Comparison of ENCODE assay signal across 17 cellular contexts in the genomic region with DNA sequence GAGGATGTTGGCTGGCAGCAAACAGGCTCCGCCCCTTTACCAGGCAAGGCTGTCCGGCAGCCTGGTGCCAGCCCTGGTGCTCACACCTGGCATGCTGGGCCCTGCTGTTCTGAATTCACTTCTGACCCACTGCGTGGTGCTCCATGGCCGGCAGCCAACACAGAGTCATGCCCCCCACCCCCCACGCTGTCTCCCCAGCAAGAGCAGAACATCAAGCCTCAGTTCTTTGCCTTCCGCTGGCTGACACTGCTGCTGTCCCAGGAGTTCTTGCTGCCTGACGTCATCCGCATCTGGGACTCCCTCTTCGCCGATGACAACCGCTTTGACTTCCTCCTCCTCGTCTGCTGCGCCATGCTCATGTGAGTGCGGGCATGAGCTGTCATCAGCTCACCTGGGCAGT. TPM values are rescaled to one million over a fixed set of nuclear protein-coding genes. Genes with fewer than 3 reads are reported as not detected.
DNase-seq lines count a peak whose midpoint lies in the region; ATAC-seq and TF ChIP-seq lines count a peak whose summit lies in the region.
"Had no signal": no experiment of that assay in that cellular context is flagged by ENCODE, and none has a peak within 500 bp of the region (broad histone marks: within the 10 kb centered on the region; RNA-seq: fewer than 3 reads in every experiment).

No MANE protein-coding gene starts in this region.

- no peak overlapping the region for H3K4me2 ChIP-seq in trophoblast cell (ENCODE audit: low read length)

- H3K4me3 Mint-ChIP-seq in immature natural killer cell: no peak overlapping the region
- H3K4me3 Mint-ChIP-seq: CD4-positive, alpha-beta memory T cell; H9 had no signal

- H3K9me3 ChIP-seq in trophoblast cell (ENCODE audit: insufficient read depth, low read depth, low read length) (peaks cover 6% of the 10 kb centered on the region), Peyer's patch (no peaks in the 10 kb centered on the region)

- ATAC-seq in activated naive CD4-positive, alpha-beta T cell treated with anti-CD3 and anti-CD28 coated beads, Interleukin-2, amount 50 U/mL, for 72 hours: no peak

- peak overlapping the region; percentile 36 for H3K4me3 ChIP-seq in trophoblast cell (ENCODE audit: low read depth, low read length)
- H3K4me3 ChIP-seq in Peyer's patch: no peak overlapping the region

- H3K14ac ChIP-seq in trophoblast cell (ENCODE audit: low read length): no peak overlapping the region

- H3K27ac Mint-ChIP-seq in activated naive CD4-positive, alpha-beta T cell treated with anti-CD3 and anti-CD28 coated beads, Interleukin-2, amount 50 U/mL, for 72 hours: peak overlapping the region; percentile 55 to 56
- no peak overlapping the region for H3K27ac Mint-ChIP-seq in immature natural killer cell

- H3K36me3 Mint-ChIP-seq in activated naive CD4-positive, alpha-beta T cell treated with anti-CD3 and anti-CD28 coated beads, Interleukin-2, amount 50 U/mL, for 72 hours: no peaks in the 10 kb centered on the region
- H3K36me3 Mint-ChIP-seq in immature natural killer cell: peaks cover 7 to 28% (median 10%) of the 10 kb centered on the region in 3 donors

- no peak overlapping the region for H4K91ac ChIP-seq in trophoblast cell (ENCODE audit: low read depth, low read length)

- no peaks in the 10 kb centered on the region for H3K4me1 ChIP-seq in trophoblast cell (ENCODE audit: control insufficient read depth in 1 of 2, insufficient read depth in 2 of 2, low read length in 2 of 2)
- H3K4me1 ChIP-seq in Peyer's patch: no peaks in the 10 kb centered on the region

- H2BK5ac ChIP-seq in trophoblast cell (ENCODE audit: low read depth, low read length, poor library complexity): no peak overlapping the region

- no peak for TF ChIP-seq POLR2A in Peyer's patch (IDR thresholded peaks at IDR 0.05)

- no peak for TF ChIP-seq CTCF in Peyer's patch (IDR thresholded peaks at IDR 0.05)

- no peak overlapping the region for H3K27ac ChIP-seq in trophoblast cell (ENCODE audit: low read depth, low read length)
- H3K27ac ChIP-seq in Peyer's patch: no peak overlapping the region
- H3K27ac ChIP-seq: 22Rv1 had no signal

- H3K79me1 ChIP-seq in trophoblast cell (ENCODE audit: low read length): no peaks in the 10 kb centered on the region

- peaks cover 59 to 61% of the 10 kb centered on the region in 2 experiments for H3K36me3 ChIP-seq in trophoblast cell (ENCODE audit: control insufficient read depth in 1 of 2, insufficient read depth in 2 of 2, low read length in 2 of 2)
- H3K36me3 ChIP-seq in Peyer's patch: peaks cover 0 to 72% (median 0%) of the 10 kb centered on the region in 3 donors

- H3K18ac ChIP-seq in trophoblast cell (ENCODE audit: low read length): no peak overlapping the region

- H2BK12ac ChIP-seq in trophoblast cell (ENCODE audit: low read length): no peak overlapping the region

- H3K9ac ChIP-seq in trophoblast cell (ENCODE audit: low read length): no peak overlapping the region

- no peaks in the 10 kb centered on the region for H3K4me1 Mint-ChIP-seq in immature natural killer cell
- H3K4me1 Mint-ChIP-seq: CD4-positive, alpha-beta memory T cell; H9 had no signal

- no peaks in the 10 kb centered on the region for H3K27me3 ChIP-seq in trophoblast cell (ENCODE audit: insufficient read depth, low read length)
- H3K27me3 ChIP-seq in Peyer's patch: no peaks in the 10 kb centered on the region

- peaks cover 0 to 4% (median 0%) of the 10 kb centered on the region in 3 donors for H3K27me3 Mint-ChIP-seq in immature natural killer cell (ENCODE audit: low read depth in 3 of 3)
- H3K27me3 Mint-ChIP-seq: CD4-positive, alpha-beta memory T cell had no signal

- H2BK120ac ChIP-seq in trophoblast cell (ENCODE audit: insufficient read depth, low read length, poor library complexity): no peak overlapping the region

- no CpG with 5 or more reads among the region's 14 CpGs for WGBS in trophoblast cell (ENCODE audit: extremely low coverage, insufficient coverage, insufficient read length)

- no peaks in the 10 kb centered on the region for H3K79me2 ChIP-seq in trophoblast cell (ENCODE audit: control insufficient read depth, insufficient read depth, low read length, poor library complexity)

- no peak overlapping the region for H4K8ac ChIP-seq in trophoblast cell (ENCODE audit: low read depth, low read length)

- H2AK5ac ChIP-seq in trophoblast cell (ENCODE audit: low read length): no peak overlapping the region

- H3K23ac ChIP-seq in trophoblast cell (ENCODE audit: low read length): no peak overlapping the region

- no peak overlapping the region for H4K12ac ChIP-seq in trophoblast cell (ENCODE audit: low read depth, low read length)

- H3K4ac ChIP-seq in trophoblast cell (ENCODE audit: low read depth, low read length): no peak overlapping the region

- DNase-seq in activated naive CD4-positive, alpha-beta T cell treated with anti-CD3 and anti-CD28 coated beads, Interleukin-2, amount 50 U/mL, for 72 hours (ENCODE audit: low spot score in 2 of 2): no peak
- no peak for DNase-seq in activated naive CD4-positive, alpha-beta T cell treated with Interleukin-2 at 50 U/mL for 16 hours
- DNase-seq in hypothalamus (lab: John Stamatoyannopoulos, UW) (peak in 35 of 51 donors; percentile 13 to 73 (median 44)), trophoblast cell (no peak), 8988T (no peak), EL (no peak), Peyer's patch (no peak), immature natural killer cell (no peak)
- DNase-seq: CD4-positive, alpha-beta memory T cell; H9; IMR-90; NCI-H1105 treated with DMSO at 0.1 percent for 48 hours; NCI-H187 treated with DMSO at 0.1 percent for 48 hours; NCI-H446; NCI-H69; SIG-M5 had no signal

- H2AFZ ChIP-seq in trophoblast cell (ENCODE audit: insufficient read depth, low read length, poor library complexity): no peak overlapping the region

- H3K9me3 Mint-ChIP-seq in activated naive CD4-positive, alpha-beta T cell treated with anti-CD3 and anti-CD28 coated beads, Interleukin-2, amount 50 U/mL, for 72 hours: no peaks in the 10 kb centered on the region
- no peaks in the 10 kb centered on the region for H3K9me3 Mint-ChIP-seq in immature natural killer cell
- H3K9me3 Mint-ChIP-seq: CD4-positive, alpha-beta memory T cell; H9 had no signal

RNA-seq across cellular contexts. Expression of a gene that starts 12.6 kb away (rescaled TPM):
- total RNA-seq in activated naive CD4-positive, alpha-beta T cell treated with anti-CD3 and anti-CD28 coated beads, Interleukin-2, amount 50 U/mL, for 72 hours: 10 to 100 TPM in 1 of 2 donors, 1 to 10 TPM in 1; 8.2 to 16.0 TPM
- polyA plus RNA-seq in trophoblast cell (2013): 9.7 and 10.2 TPM in 2 replicates
- 10 to 100 TPM in 3 of 4 donors, 1 to 10 TPM in 1; 9.9 to 53.6 (median 40.5) TPM for total RNA-seq in Peyer's patch
- polyA plus RNA-seq in immature natural killer cell: 10 to 100 TPM; 18.4 to 34.0 (median 24.7) TPM

RNA-seq across cellular contexts. Expression of a gene that starts 18.6 kb away (rescaled TPM):
- 10 to 100 TPM; 15.6 to 22.7 TPM for total RNA-seq in activated naive CD4-positive, alpha-beta T cell treated with anti-CD3 and anti-CD28 coated beads, Interleukin-2, amount 50 U/mL, for 72 hours
- 16.0 TPM in 2 replicates for polyA plus RNA-seq in trophoblast cell (2013)
- 10 to 100 TPM; 26.8 to 48.7 (median 45.7) TPM for total RNA-seq in Peyer's patch
- 10 to 100 TPM; 16.4 to 30.7 (median 19.4) TPM for polyA plus RNA-seq in immature natural killer cell

RNA-seq across cellular contexts. Expression of a gene that starts 23.9 kb away (rescaled TPM):
- 10 to 100 TPM; 63.8 to 64.9 TPM for total RNA-seq in activated naive CD4-positive, alpha-beta T cell treated with anti-CD3 and anti-CD28 coated beads, Interleukin-2, amount 50 U/mL, for 72 hours
- 12.7 and 12.8 TPM in 2 replicates for polyA plus RNA-seq in trophoblast cell (2013)
- 10 to 100 TPM; 33.5 to 48.7 (median 34.9) TPM for total RNA-seq in Peyer's patch
- polyA plus RNA-seq in immature natural killer cell: 10 to 100 TPM; 54.2 to 82.1 (median 64.7) TPM

RNA-seq across cellular contexts. Expression of a gene that starts 33.9 kb away (rescaled TPM):
- total RNA-seq in activated naive CD4-positive, alpha-beta T cell treated with anti-CD3 and anti-CD28 coated beads, Interleukin-2, amount 50 U/mL, for 72 hours: 10 to 100 TPM; 17.3 to 24.9 TPM
- 20.5 and 21.6 TPM in 2 replicates for polyA plus RNA-seq in trophoblast cell (2013)
- 100 to 1,000 TPM in 1 of 4 donors, 10 to 100 TPM in 3; 83.1 to 114 (median 88.1) TPM for total RNA-seq in Peyer's patch
- 10 to 100 TPM; 28.5 to 51.5 (median 43.0) TPM for polyA plus RNA-seq in immature natural killer cell

Comparison
In these comparisons a context has a peak if more than half of its experiments do, and no peak if none do; other contexts are left out.
1. DNase-seq: peak in hypothalamus (35 of 51); none in activated naive CD4-positive, alpha-beta T cell treated with anti-CD3 and anti-CD28 coated beads, Interleukin-2, amount 50 U/mL, for 72 hours (0 of 2), activated naive CD4-positive, alpha-beta T cell treated with Interleukin-2 at 50 U/mL for 16 hours (single experiment), trophoblast cell (0 of 2), 8988T (single experiment), EL (single experiment), Peyer's patch (0 of 3) and immature natural killer cell (0 of 3).
2. H3K27ac Mint-ChIP-seq: peak in activated naive CD4-positive, alpha-beta T cell treated with anti-CD3 and anti-CD28 coated beads, Interleukin-2, amount 50 U/mL, for 72 hours (2 of 2); none in immature natural killer cell (0 of 6).